Comparison of ENCODE assay signal across 1 cellular context in genomic region chr14:29085546-29085945, GRCh38.
TF ChIP-seq lines count a peak whose summit lies in the region.

No MANE protein-coding gene starts in this region.

TF ChIP-seq in WTC11, 78 proteins besides CTCF, POLR2A, EP300 and RAD21 (continued from another document):
- no peak for TF ChIP-seq ZSCAN18 (CRISPR knock-in tag; IDR thresholded peaks at IDR 0.05)
- TF ChIP-seq ARID4B (CRISPR knock-in tag; IDR thresholded peaks at IDR 0.05; ENCODE audit: borderline replicate concordance) = no peak
- TF ChIP-seq NR1H2 (CRISPR knock-in tag; IDR thresholded peaks at IDR 0.05) = no peak
- TF ChIP-seq RORB (CRISPR knock-in tag; IDR thresholded peaks at IDR 0.05) = no peak
- no peak for TF ChIP-seq ZNF317 (CRISPR knock-in tag; IDR thresholded peaks at IDR 0.05; ENCODE audit: borderline replicate concordance, low read depth)
- no peak for TF ChIP-seq ZNF423 (CRISPR knock-in tag; IDR thresholded peaks at IDR 0.05)
- no peak for TF ChIP-seq ZNF671 (CRISPR knock-in tag; IDR thresholded peaks at IDR 0.05)
